Comparison of ENCODE assay signal across 1 cellular context in the genomic region with DNA sequence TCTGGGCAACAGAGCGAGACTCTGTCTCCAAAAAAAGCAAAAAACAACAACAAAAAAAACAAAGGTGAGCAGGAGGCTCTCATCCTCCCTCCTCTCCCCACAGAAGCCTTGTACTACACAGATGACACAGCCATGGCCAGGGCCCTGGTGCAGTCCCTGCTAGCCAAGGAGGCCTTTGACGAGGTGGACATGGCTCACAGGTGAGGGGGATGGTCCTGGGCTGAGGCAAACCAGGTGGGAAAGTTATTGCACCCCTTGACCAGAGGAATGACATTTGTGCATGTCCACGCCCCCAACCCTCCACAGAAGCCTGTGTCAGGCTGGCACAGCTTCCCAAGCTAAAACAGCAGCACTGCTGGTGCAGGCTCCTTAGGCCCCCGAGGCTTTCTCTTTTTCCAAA.
TF ChIP-seq lines count a peak whose summit lies in the region.

No MANE protein-coding gene starts in this region.

TF ChIP-seq in HepG2, 621 proteins besides CTCF, POLR2A, EP300 and RAD21:
- TF ChIP-seq GLMP (CRISPR knock-in tag; IDR thresholded peaks at IDR 0.05; ENCODE audit: borderline replicate concordance) (no peak), ZC3H13 (CRISPR knock-in tag; IDR thresholded peaks at IDR 0.05) (0 out of 2 replicates have a peak, but pooled peaks have one; percentile 35)
TF ChIP-seq in HepG2: peak in this region for 1.
